In genomic region chr7:3064077-3064476, GRCh38 we compare ENCODE assay signal across 1 cellular context.
TF ChIP-seq lines count a peak whose summit lies in the region.

No MANE protein-coding gene starts in this region.

TF ChIP-seq in GM12878, 131 proteins besides CTCF, POLR2A, EP300 and RAD21:
- TF ChIP-seq CEBPZ (IDR thresholded peaks at IDR 0.05; ENCODE audit: low read depth, low read length) (no peak), TCF3 (IDR thresholded peaks at IDR 0.05; ENCODE audit: borderline replicate concordance, insufficient read depth, low read depth, low read length) (0 out of 2 replicates have a peak, but pooled peaks have one; percentile 34)
